In the genomic region with DNA sequence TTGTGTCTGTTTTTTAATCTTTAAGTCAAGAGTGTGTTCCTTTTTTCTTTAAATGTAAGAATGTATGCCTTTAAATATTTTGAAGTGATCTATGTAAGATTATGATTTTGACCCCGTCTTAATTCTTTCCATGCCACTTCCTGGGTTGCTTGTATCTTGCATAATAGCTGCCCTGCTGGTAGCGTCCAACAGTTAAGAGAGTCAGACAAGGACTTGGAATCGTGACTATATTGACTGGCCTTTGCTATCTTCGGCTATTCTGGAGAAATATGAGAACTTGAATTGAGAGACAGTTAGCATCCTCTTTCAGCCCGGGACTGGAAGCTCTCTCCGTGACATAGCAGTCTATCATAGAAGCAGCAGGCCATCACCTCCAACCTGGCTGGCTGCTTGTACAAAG, we compare ENCODE assay signal across 20 cellular contexts. TPM values are rescaled to one million over a fixed set of nuclear protein-coding genes. Genes with fewer than 3 reads are reported as not detected.
A peak's percentile ranks its signal among the peaks of the same experiment; 100 is the strongest.
DNase-seq lines count a peak whose midpoint lies in the region; ATAC-seq and TF ChIP-seq lines count a peak whose summit lies in the region.
"Had no signal": no experiment of that assay in that cellular context is flagged by ENCODE, and none has a peak within 500 bp of the region (broad histone marks: within the 10 kb centered on the region; RNA-seq: fewer than 3 reads in every experiment).

No MANE protein-coding gene starts in this region.

- TF ChIP-seq EP300 in sigmoid colon (IDR thresholded peaks at IDR 0.05), result no peak

- no peak overlapping the region for H3K27ac Mint-ChIP-seq in endothelial cell (ENCODE audit: unreplicated experiment)
- H3K27ac Mint-ChIP-seq: activated naive CD4-positive, alpha-beta T cell treated with anti-CD3 and anti-CD28 coated beads, Interleukin-2, amount 50 U/mL, for 72 hours; naive thymus-derived CD8-positive, alpha-beta T cell had no signal

- H3K36me3 ChIP-seq in heart left ventricle, result peaks cover 0 to 82% (median 71%) of the 10 kb centered on the region in 9 donors
- no peaks in the 10 kb centered on the region for H3K36me3 ChIP-seq in right atrium auricular region
- peaks cover 0 to 7% of the 10 kb centered on the region in 2 donors for H3K36me3 ChIP-seq in left lung
- peaks cover 12% of the 10 kb centered on the region for H3K36me3 ChIP-seq in upper lobe of right lung
- H3K36me3 ChIP-seq in sigmoid colon, result no peaks in the 10 kb centered on the region
- H3K36me3 ChIP-seq: BLaER1 had no signal

- no peak overlapping the region for H3K4me3 ChIP-seq in heart left ventricle
- H3K4me3 ChIP-seq in right atrium auricular region, result no peak overlapping the region
- H3K4me3 ChIP-seq in left lung, result no peak overlapping the region
- H3K4me3 ChIP-seq in upper lobe of right lung, result no peak overlapping the region
- H3K4me3 ChIP-seq in sigmoid colon, result no peak overlapping the region
- H3K4me3 ChIP-seq: BLaER1, coronary artery had no signal

- H3K4me1 Mint-ChIP-seq in endothelial cell (ENCODE audit: unreplicated experiment), result peaks cover 35% of the 10 kb centered on the region

- ATAC-seq in heart left ventricle (peak in 1 of 4 donors; percentile 14), left lung (peak; percentile 41), upper lobe of right lung (peak; percentile 46)
- ATAC-seq: activated naive CD4-positive, alpha-beta T cell treated with anti-CD3 and anti-CD28 coated beads, Interleukin-2, amount 50 U/mL, for 72 hours; naive thymus-derived CD8-positive, alpha-beta T cell had no signal

- H3K9me3 Mint-ChIP-seq in endothelial cell (ENCODE audit: unreplicated experiment), result no peaks in the 10 kb centered on the region
- H3K9me3 Mint-ChIP-seq: naive thymus-derived CD8-positive, alpha-beta T cell had no signal

- H3K27me3 ChIP-seq in heart left ventricle (no peaks in the 10 kb centered on the region), right atrium auricular region (no peaks in the 10 kb centered on the region), left lung (no peaks in the 10 kb centered on the region), upper lobe of right lung (no peaks in the 10 kb centered on the region), sigmoid colon (no peaks in the 10 kb centered on the region)
- H3K27me3 ChIP-seq: BLaER1 had no signal

- H3K9me3 ChIP-seq in heart left ventricle (no peaks in the 10 kb centered on the region), right atrium auricular region (no peaks in the 10 kb centered on the region), left lung (no peaks in the 10 kb centered on the region), upper lobe of right lung (no peaks in the 10 kb centered on the region), sigmoid colon (no peaks in the 10 kb centered on the region)

- no peak for TF ChIP-seq POLR2A in heart left ventricle (IDR thresholded peaks at IDR 0.05)
- no peak for TF ChIP-seq POLR2A in sigmoid colon (IDR thresholded peaks at IDR 0.05)

- DNase-seq in heart left ventricle, result no peak
- DNase-seq in right atrium auricular region (ENCODE audit: low spot score), result no peak
- no peak for DNase-seq in endothelial cell (ENCODE audit: low spot score)
- DNase-seq in left lung, result no peak
- DNase-seq in upper lobe of right lung, result no peak
- no peak for DNase-seq in NCI-H2029 treated with DMSO at 0.1 percent for 48 hours (lab: John Stamatoyannopoulos, UW)
- no peak for DNase-seq in sigmoid colon
- no peak for DNase-seq in GOT3 (lab: John Stamatoyannopoulos, UW)
- DNase-seq: activated CD4-positive, alpha-beta T cell treated with anti-CD3 and anti-CD28 coated beads for 4 hours; kidney glomerular epithelial cell; naive thymus-derived CD8-positive, alpha-beta T cell; NCI-H1417 treated with DMSO at 0.1 percent for 48 hours; NCI-H2171; NCI-H69; stimulated activated CD4-positive, alpha-beta T cell treated with anti-CD3 and anti-CD28 coated beads, Interleukin-4, amount 100 ng/mL, for 24 hours; SW 1271 had no signal

- intact Hi-C loops in heart left ventricle (cut with DNase I), result loop anchor here in 3 of 10 donors (5.0 to 10.0 kb wide), 3 partner anchors 44 to 129 kb away; no protein-coding TSS in a partner anchor
- intact Hi-C loops in left lung (cut with DNase I), result no loop called here
- intact Hi-C loops in upper lobe of right lung (cut with DNase I), result no loop called here
- intact Hi-C loops in sigmoid colon (cut with DNase I), result no loop called here

- H3K27me3 Mint-ChIP-seq in endothelial cell (ENCODE audit: unreplicated experiment), result peaks cover 3% of the 10 kb centered on the region
- H3K27me3 Mint-ChIP-seq: brain had no signal

- peak overlapping the region; percentile 14 for H3K4me3 Mint-ChIP-seq in endothelial cell (ENCODE audit: unreplicated experiment)
- H3K4me3 Mint-ChIP-seq: brain; naive thymus-derived CD8-positive, alpha-beta T cell had no signal

- WGBS in heart left ventricle, 4 donors, result 15 to 20% (median 19%) methylated on average over 6 of the region's 6 CpGs
- 79 to 87% methylated on average over 6 of the region's 6 CpGs for WGBS in sigmoid colon, 2 donors

- H3K27ac ChIP-seq in heart left ventricle (peak overlapping the region in 7 of 12 donors; percentile 15 to 49 (median 27)), right atrium auricular region (no peak overlapping the region), left lung (no peak overlapping the region), upper lobe of right lung (no peak overlapping the region), sigmoid colon (no peak overlapping the region)
- H3K27ac ChIP-seq: BLaER1 had no signal

- H3K4me1 ChIP-seq in heart left ventricle (peaks cover 17 to 98% (median 88%) of the 10 kb centered on the region in 12 donors), right atrium auricular region (peaks cover 0 to 73% of the 10 kb centered on the region in 2 donors), left lung (peaks cover under 1 to 16% of the 10 kb centered on the region in 2 donors), upper lobe of right lung (peaks cover 24% of the 10 kb centered on the region), sigmoid colon (peaks cover 0 to 20% (median 10%) of the 10 kb centered on the region in 4 donors)

- H3K36me3 Mint-ChIP-seq in endothelial cell (ENCODE audit: low read depth, unreplicated experiment), result peaks cover 53% of the 10 kb centered on the region
- H3K36me3 Mint-ChIP-seq: activated naive CD4-positive, alpha-beta T cell treated with anti-CD3 and anti-CD28 coated beads, Interleukin-2, amount 50 U/mL, for 72 hours; naive thymus-derived CD8-positive, alpha-beta T cell had no signal

- TF ChIP-seq CTCF in heart left ventricle (IDR thresholded peaks at IDR 0.05), result no peak
- no peak for TF ChIP-seq CTCF in right atrium auricular region (IDR thresholded peaks at IDR 0.05)
- TF ChIP-seq CTCF in endothelial cell (IDR thresholded peaks at IDR 0.05; ENCODE audit: unreplicated experiment), result no peak
- no peak for TF ChIP-seq CTCF in left lung (IDR thresholded peaks at IDR 0.05)
- TF ChIP-seq CTCF in upper lobe of right lung (IDR thresholded peaks at IDR 0.05), result no peak
- TF ChIP-seq CTCF in sigmoid colon (IDR thresholded peaks at IDR 0.05), result no peak

RNA-seq across cellular contexts. Expression of gene NRP1, which starts 13.0 kb away (rescaled TPM):
- total RNA-seq in heart left ventricle (100 to 1,000 TPM; 115 to 279 (median 173) TPM), right atrium auricular region (10 to 100 TPM; 54.6 to 83.1 TPM), endothelial cell (ENCODE audit: unreplicated experiment) (486 TPM), left lung (100 to 1,000 TPM in 1 of 2 donors, 10 to 100 TPM in 1; 79.8 to 140 TPM), upper lobe of right lung (139 TPM), sigmoid colon (10 to 100 TPM; 44.1 to 52.4 (median 46.9) TPM)
- polyA plus RNA-seq in heart left ventricle (10 to 100 TPM; 47.1 to 69.4 TPM), sigmoid colon (10 to 100 TPM in 2 of 3 donors, 1 to 10 TPM in 1; 3.6 to 24.0 (median 18.3) TPM)
- polyA plus RNA-seq: naive thymus-derived CD8-positive, alpha-beta T cell had no signal

Comparison
In these comparisons a context has a peak if more than half of its experiments do, and no peak if none do; other contexts are left out.
1. H3K27ac ChIP-seq: peak in heart left ventricle (7 of 12); none in right atrium auricular region (0 of 2), left lung (0 of 2), upper lobe of right lung (single experiment) and sigmoid colon (0 of 4).